In genomic region chr5:73273379-73274050, GRCh38 we compare ENCODE assay signal across 1 cellular context.
TF ChIP-seq lines count a peak whose summit lies in the region.

No MANE protein-coding gene starts in this region.

TF ChIP-seq in IMR-90, 13 proteins besides CTCF, POLR2A, EP300 and RAD21 (continued from another document):
- TF ChIP-seq SMC3 (IDR thresholded peaks at IDR 0.05; ENCODE audit: low read depth, low read length) = no peak
- TF ChIP-seq RCOR1 (IDR thresholded peaks at IDR 0.05; ENCODE audit: insufficient replicate concordance, low read length) = no peak
- no peak for TF ChIP-seq MAFK (IDR thresholded peaks at IDR 0.05; ENCODE audit: low read depth, low read length)
- TF ChIP-seq FOS (IDR thresholded peaks at IDR 0.05; ENCODE audit: low read depth, low read length) = no peak
- TF ChIP-seq MAZ (IDR thresholded peaks at IDR 0.05; ENCODE audit: borderline replicate concordance, low read depth, low read length) = no peak
- TF ChIP-seq MXI1 (IDR thresholded peaks at IDR 0.05; ENCODE audit: borderline replicate concordance, low read depth, low read length) = no peak
- no peak for TF ChIP-seq CHD1 (IDR thresholded peaks at IDR 0.05; ENCODE audit: low read depth, low read length)
- no peak for TF ChIP-seq CEBPB (IDR thresholded peaks at IDR 0.05; ENCODE audit: low read depth, low read length)
- TF ChIP-seq RFX5 (IDR thresholded peaks at IDR 0.05; ENCODE audit: low read depth, low read length) = no peak
TF ChIP-seq in IMR-90: peak in this region for 0.
